ENCODE assay signal across 8 cellular contexts in the genomic region with DNA sequence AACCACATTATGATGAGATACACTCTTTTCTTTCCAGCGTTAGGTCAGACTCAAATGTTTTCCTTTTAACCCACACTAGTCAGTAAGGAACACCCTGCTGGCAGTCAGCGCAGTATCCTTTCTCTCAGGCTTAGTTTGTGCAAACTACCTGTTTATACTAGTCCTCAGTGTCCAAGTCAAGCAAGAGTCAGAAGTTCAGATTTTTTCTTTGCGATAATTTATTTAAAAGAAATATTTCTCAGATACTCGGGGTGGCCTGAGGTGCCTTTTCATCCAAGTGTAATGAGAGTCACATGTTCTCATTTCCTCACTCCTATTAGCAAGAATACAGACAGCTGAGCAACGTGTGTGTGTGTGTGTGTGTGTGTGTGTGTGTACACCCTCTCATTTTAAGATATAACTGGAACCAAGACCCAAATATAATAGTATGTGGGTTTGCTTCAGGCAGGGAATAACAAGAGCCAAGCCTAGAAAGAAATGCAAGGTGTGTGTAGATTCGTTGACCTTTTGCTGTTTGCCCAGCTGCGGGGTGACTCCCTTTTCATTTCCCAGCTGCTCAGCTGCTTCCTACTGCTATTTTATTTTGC.
A peak's percentile ranks its signal among the peaks of the same experiment; 100 is the strongest.
DNase-seq lines count a peak whose midpoint lies in the region; ATAC-seq lines count a peak whose summit lies in the region.

No MANE protein-coding gene starts in this region.

- H3K4me3 Mint-ChIP-seq in activated CD4-positive, alpha-beta T cell treated with anti-CD3 and anti-CD28 coated beads, Interleukin-2, amount 10 ng/mL, durations not matched to agents 7 days and 5 days, result no peak overlapping the region

- intact Hi-C loops in sciatic nerve (cut with DNase I), result no loop called here

- H3K36me3 Mint-ChIP-seq in activated CD4-positive, alpha-beta T cell treated with anti-CD3 and anti-CD28 coated beads, Interleukin-2, amount 10 ng/mL, durations not matched to agents 7 days and 5 days (ENCODE audit: low read depth), result no peaks in the 10 kb centered on the region

- H3K4me1 Mint-ChIP-seq in activated CD4-positive, alpha-beta T cell treated with anti-CD3 and anti-CD28 coated beads, Interleukin-2, amount 10 ng/mL, durations not matched to agents 7 days and 5 days, result no peaks in the 10 kb centered on the region

- POLR2A ChIA-PET in activated CD4-positive, alpha-beta T cell treated with anti-CD3 and anti-CD28 coated beads, Interleukin-2, amount 10 ng/mL, durations not matched to agents 7 days and 5 days (lab: Charles Lee), result no interaction called here

- CTCF ChIA-PET in activated CD4-positive, alpha-beta T cell treated with anti-CD3 and anti-CD28 coated beads, Interleukin-2, amount 10 ng/mL, durations not matched to agents 7 days and 5 days (lab: Charles Lee), result no interaction called here

- no peaks in the 10 kb centered on the region for H3K9me3 Mint-ChIP-seq in activated CD4-positive, alpha-beta T cell treated with anti-CD3 and anti-CD28 coated beads, Interleukin-2, amount 10 ng/mL, durations not matched to agents 7 days and 5 days

- no peak overlapping the region for H3K27ac Mint-ChIP-seq in activated CD4-positive, alpha-beta T cell treated with anti-CD3 and anti-CD28 coated beads, Interleukin-2, amount 10 ng/mL, durations not matched to agents 7 days and 5 days

- DNase-seq in HPDE6-E6E7 (ENCODE audit: extremely low spot score), result peak; percentile 5
- peak; percentile 93 for DNase-seq in SHP77 treated with DMSO at 0.1 percent for 48 hours (lab: John Stamatoyannopoulos, UW)
- DNase-seq in glomerular endothelial cell (ENCODE audit: extremely low read depth, low read depth, low spot score), result peak; percentile 25
- no peak for DNase-seq in sciatic nerve (ENCODE audit: low spot score)
- DNase-seq in activated CD4-positive, alpha-beta T cell treated with anti-CD3 and anti-CD28 coated beads, Interleukin-2, amount 50 U/mL, for 1 hour, result no peak
- no peak for DNase-seq in activated CD4-positive, alpha-beta T cell treated with anti-CD3 and anti-CD28 coated beads, Interleukin-2, amount 10 ng/mL, durations not matched to agents 7 days and 5 days

- ATAC-seq in sciatic nerve (peak; percentile 85), GM18520 (IDR thresholded peaks at IDR 0.05; ENCODE audit: unreplicated experiment) (no peak), GM21717 (IDR thresholded peaks at IDR 0.05; ENCODE audit: unreplicated experiment) (no peak)

- no peaks in the 10 kb centered on the region for H3K27me3 Mint-ChIP-seq in activated CD4-positive, alpha-beta T cell treated with anti-CD3 and anti-CD28 coated beads, Interleukin-2, amount 10 ng/mL, durations not matched to agents 7 days and 5 days

Comparison
In these comparisons a context has a peak if more than half of its experiments do, and no peak if none do; other contexts are left out.
1. DNase-seq: peak in HPDE6-E6E7 (single experiment), SHP77 treated with DMSO at 0.1 percent for 48 hours (single experiment) and glomerular endothelial cell (single experiment); none in sciatic nerve (single experiment), activated CD4-positive, alpha-beta T cell treated with anti-CD3 and anti-CD28 coated beads, Interleukin-2, amount 50 U/mL, for 1 hour (single experiment) and activated CD4-positive, alpha-beta T cell treated with anti-CD3 and anti-CD28 coated beads, Interleukin-2, amount 10 ng/mL, durations not matched to agents 7 days and 5 days (single experiment).